ENCODE assay signal across 11 cellular contexts in the genomic region with DNA sequence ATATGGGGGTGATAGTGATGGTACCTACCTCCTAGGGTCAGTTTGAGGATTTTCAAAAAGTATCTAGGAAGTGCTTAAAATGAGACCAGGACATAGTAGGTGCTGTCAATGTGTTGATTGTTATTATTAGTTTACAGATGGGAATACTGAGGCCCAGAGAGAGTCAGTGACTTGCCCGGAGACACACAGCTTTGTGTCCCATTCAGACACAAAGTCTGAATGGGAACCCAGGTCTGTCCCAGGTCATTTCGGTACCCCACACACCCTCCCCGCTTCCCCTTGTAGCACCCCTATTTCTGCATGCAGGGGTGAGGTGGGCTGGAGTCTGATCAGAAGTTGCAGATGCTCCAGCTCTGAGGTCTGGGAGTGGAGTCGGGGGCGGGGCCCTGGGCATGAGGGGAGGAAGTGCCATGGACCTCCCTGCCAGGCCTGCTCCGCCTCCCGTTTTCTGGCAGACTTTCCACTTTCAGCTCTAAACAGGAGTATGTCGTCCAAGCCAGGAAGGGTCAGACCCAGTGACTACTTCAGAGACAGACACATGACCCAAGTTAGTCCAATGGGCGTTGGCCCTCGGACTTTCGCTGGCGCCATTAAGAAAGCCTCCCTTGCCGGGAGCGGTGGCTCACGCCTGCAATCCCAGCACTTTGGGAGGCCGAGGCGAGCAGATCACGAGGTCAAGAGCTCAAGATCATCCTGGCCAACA. TPM values are rescaled to one million over a fixed set of nuclear protein-coding genes. Genes with fewer than 3 reads are reported as not detected.
A peak's percentile ranks its signal among the peaks of the same experiment; 100 is the strongest.
DNase-seq lines count a peak whose midpoint lies in the region; ATAC-seq, FAIRE-seq and TF ChIP-seq lines count a peak whose summit lies in the region.
"Had no signal": no experiment of that assay in that cellular context is flagged by ENCODE, and none has a peak within 500 bp of the region (broad histone marks: within the 10 kb centered on the region; RNA-seq: fewer than 3 reads in every experiment).

No MANE protein-coding gene starts in this region.

- H3K27me3 Mint-ChIP-seq in natural killer cell treated with Interleukin-12 subunit alpha and Interleukin-12 subunit beta and Interleukin-15 and Interleukin-18, amount 100 ng/mL, for 72 hours, result peaks cover 7 to 8% of the 10 kb centered on the region in 2 donors
- H3K27me3 Mint-ChIP-seq in natural killer cell (ENCODE audit: low read depth in 2 of 2), result peaks cover 0 to 16% of the 10 kb centered on the region in 2 donors

- H3K4me3 ChIP-seq in aorta (ENCODE audit: low read length in 2 of 2) (no peak overlapping the region), small intestine (ENCODE audit: low read depth in 1 of 2, low read length in 2 of 2) (no peak overlapping the region)
- H3K4me3 ChIP-seq: BLaER1 had no signal

- H3K36me3 Mint-ChIP-seq in natural killer cell treated with Interleukin-12 subunit alpha and Interleukin-12 subunit beta and Interleukin-15 and Interleukin-18, amount 100 ng/mL, for 72 hours, result no peaks in the 10 kb centered on the region
- H3K36me3 Mint-ChIP-seq in natural killer cell, result no peaks in the 10 kb centered on the region

- H3K4me1 ChIP-seq in aorta (ENCODE audit: control insufficient read depth in 1 of 2, insufficient read depth in 2 of 2, low read length in 2 of 2) (no peaks in the 10 kb centered on the region), small intestine (ENCODE audit: control insufficient read depth in 2 of 2, insufficient read depth in 1 of 2, low read depth in 1 of 2, low read length in 1 of 2) (no peaks in the 10 kb centered on the region)

- DNase-seq in natural killer cell treated with Interleukin-12 subunit alpha and Interleukin-12 subunit beta and Interleukin-15 and Interleukin-18, amount 100 ng/mL, for 72 hours (ENCODE audit: low spot score), result no peak
- DNase-seq in natural killer cell (no peak), fibroblast of peridontal ligament (ENCODE audit: extremely low read depth) (peak; percentile 66), aorta (peak; percentile 91 to 92), NCI-H2227 (lab: John Stamatoyannopoulos, UW; ENCODE audit: unreplicated experiment) (no peak), small intestine (no peak)
- DNase-seq: activated CD8-positive, alpha-beta memory T cell treated with anti-CD3 and anti-CD28 coated beads for 24 hours; retina; RPMI8226 had no signal

- intact Hi-C loops in natural killer cell (cut with micrococcal nuclease), result no loop called here
- intact Hi-C loops in aorta (cut with DNase I), result no loop called here

- H3K27ac Mint-ChIP-seq in natural killer cell treated with Interleukin-12 subunit alpha and Interleukin-12 subunit beta and Interleukin-15 and Interleukin-18, amount 100 ng/mL, for 72 hours, result peak overlapping the region; percentile 22 to 24
- H3K27ac Mint-ChIP-seq in natural killer cell, result peak overlapping the region in 1 of 2 donors; percentile 48

- H3K27me3 ChIP-seq in aorta (ENCODE audit: control insufficient read depth in 1 of 2, insufficient read depth in 2 of 2, low read length in 1 of 2), result no peaks in the 10 kb centered on the region
- no peaks in the 10 kb centered on the region for H3K27me3 ChIP-seq in small intestine (ENCODE audit: control insufficient read depth in 2 of 2, insufficient read depth in 2 of 2, low read length in 2 of 2)
- H3K27me3 ChIP-seq: BLaER1 had no signal

- H3K36me3 ChIP-seq in aorta (ENCODE audit: control insufficient read depth in 1 of 2, insufficient read depth in 2 of 2, low read length in 1 of 2) (no peaks in the 10 kb centered on the region), small intestine (ENCODE audit: control insufficient read depth in 2 of 2, insufficient read depth in 2 of 2, low read length in 2 of 2) (no peaks in the 10 kb centered on the region)

- H3K9me3 ChIP-seq in aorta (ENCODE audit: control insufficient read depth, low read length), result no peaks in the 10 kb centered on the region
- H3K9me3 ChIP-seq in small intestine (ENCODE audit: control insufficient read depth, low read depth), result no peaks in the 10 kb centered on the region
- H3K9me3 ChIP-seq: BLaER1 had no signal

- WGBS in aorta, 2 donors, result 26 to 29% methylated on average over 18 of the region's 18 CpGs
- 73 to 84% (median 77%) methylated on average over 18 of the region's 18 CpGs for WGBS in small intestine, 3 donors

- no peaks in the 10 kb centered on the region for H3K9me3 Mint-ChIP-seq in natural killer cell treated with Interleukin-12 subunit alpha and Interleukin-12 subunit beta and Interleukin-15 and Interleukin-18, amount 100 ng/mL, for 72 hours
- H3K9me3 Mint-ChIP-seq in natural killer cell, result no peaks in the 10 kb centered on the region

- FAIRE-seq in small intestine (lab: Jason Lieb, UNC), result no peak
- FAIRE-seq: islet of Langerhans had no signal

- H3K27ac ChIP-seq in aorta (ENCODE audit: low read depth in 1 of 2, low read length in 2 of 2), result peak overlapping the region in 1 of 2 donors; percentile 19
- no peak overlapping the region for H3K27ac ChIP-seq in small intestine (ENCODE audit: low read depth in 1 of 2, low read length in 1 of 2)

- no peak for ATAC-seq in natural killer cell treated with Interleukin-12 subunit alpha and Interleukin-12 subunit beta and Interleukin-15 and Interleukin-18, amount 100 ng/mL, for 72 hours
- ATAC-seq in natural killer cell (no peak), aorta (ENCODE audit: low FRiP score) (peak; percentile 41)

- no peak for TF ChIP-seq CTCF in natural killer cell (IDR thresholded peaks at IDR 0.05)

- no peak overlapping the region for H3K4me3 Mint-ChIP-seq in natural killer cell treated with Interleukin-12 subunit alpha and Interleukin-12 subunit beta and Interleukin-15 and Interleukin-18, amount 100 ng/mL, for 72 hours
- H3K4me3 Mint-ChIP-seq in natural killer cell, result no peak overlapping the region

- peaks cover 36 to 42% of the 10 kb centered on the region in 2 donors for H3K4me1 Mint-ChIP-seq in natural killer cell treated with Interleukin-12 subunit alpha and Interleukin-12 subunit beta and Interleukin-15 and Interleukin-18, amount 100 ng/mL, for 72 hours (ENCODE audit: low read depth in 2 of 2)
- peaks cover 17 to 56% of the 10 kb centered on the region in 2 donors for H3K4me1 Mint-ChIP-seq in natural killer cell

RNA-seq across cellular contexts. Expression of gene DBN1, which starts 3.2 kb away (rescaled TPM):
- 10 to 100 TPM in 1 of 2 donors, 1 to 10 TPM in 1; 7.1 to 13.3 TPM for total RNA-seq in natural killer cell treated with Interleukin-12 subunit alpha and Interleukin-12 subunit beta and Interleukin-15 and Interleukin-18, amount 100 ng/mL, for 72 hours
- total RNA-seq in natural killer cell (10 to 100 TPM; 13.7 to 25.2 (median 15.0) TPM), aorta (100 to 1,000 TPM in 1 of 2 donors, 10 to 100 TPM in 1; 66.3 to 140 TPM)
- polyA plus RNA-seq in aorta (10 to 100 TPM; 23.7 to 68.9 TPM), small intestine (10 to 100 TPM in 1 of 3 donors, 1 to 10 TPM in 2; 1.6 to 32.0 (median 5.1) TPM)

RNA-seq across cellular contexts. Expression of gene PDLIM7, which starts 20.7 kb away (rescaled TPM):
- 10 to 100 TPM; 15.5 to 39.1 TPM for total RNA-seq in natural killer cell treated with Interleukin-12 subunit alpha and Interleukin-12 subunit beta and Interleukin-15 and Interleukin-18, amount 100 ng/mL, for 72 hours
- total RNA-seq in natural killer cell, result 10 to 100 TPM in 2 of 3 donors, 1 to 10 TPM in 1; 9.7 to 58.7 (median 14.7) TPM
- 100 to 1,000 TPM; 510 to 729 TPM for total RNA-seq in aorta
- 1,000 to 10,000 TPM in 1 of 2 donors, 100 to 1,000 TPM in 1; 184 to 1,248 TPM for polyA plus RNA-seq in aorta
- polyA plus RNA-seq in small intestine, result 10 to 100 TPM in 1 of 3 donors, 1 to 10 TPM in 2; 3.8 to 44.4 (median 8.9) TPM

RNA-seq across cellular contexts. Expression of gene PRR7, which starts 30.1 kb away (rescaled TPM):
- total RNA-seq in natural killer cell treated with Interleukin-12 subunit alpha and Interleukin-12 subunit beta and Interleukin-15 and Interleukin-18, amount 100 ng/mL, for 72 hours, result 1 to 10 TPM in 1 of 2 donors, under 1 TPM in 1; 0.83 to 2.6 TPM
- 10 to 100 TPM; 21.6 to 27.9 (median 23.3) TPM for total RNA-seq in natural killer cell
- total RNA-seq in aorta, result 1 to 10 TPM; 1.9 to 2.0 TPM
- under 1 TPM in 1 of 2 donors, not detected in 1; 0.74 TPM for polyA plus RNA-seq in aorta
- polyA plus RNA-seq in small intestine, result 1 to 10 TPM; 1.1 to 3.7 (median 3.0) TPM

RNA-seq across cellular contexts. Expression of gene DOK3, which starts 32.9 kb away (rescaled TPM):
- total RNA-seq in natural killer cell treated with Interleukin-12 subunit alpha and Interleukin-12 subunit beta and Interleukin-15 and Interleukin-18, amount 100 ng/mL, for 72 hours, result 10 to 100 TPM; 10.0 to 18.0 TPM
- total RNA-seq in natural killer cell, result 10 to 100 TPM in 1 of 3 donors, 1 to 10 TPM in 2; 3.5 to 19.8 (median 9.1) TPM
- 10 to 100 TPM; 15.0 to 21.6 TPM for total RNA-seq in aorta
- 1 to 10 TPM; 2.7 to 4.4 TPM for polyA plus RNA-seq in aorta
- polyA plus RNA-seq in small intestine, result 1 to 10 TPM; 3.1 to 6.0 (median 4.1) TPM

RNA-seq across cellular contexts. Expression of gene DDX41, which starts 40.1 kb away (rescaled TPM):
- 100 to 1,000 TPM; 162 to 168 TPM for total RNA-seq in natural killer cell treated with Interleukin-12 subunit alpha and Interleukin-12 subunit beta and Interleukin-15 and Interleukin-18, amount 100 ng/mL, for 72 hours
- total RNA-seq in natural killer cell (100 to 1,000 TPM in 1 of 3 donors, 10 to 100 TPM in 2; 66.6 to 106 (median 78.3) TPM), aorta (10 to 100 TPM; 45.0 to 54.9 TPM)
- polyA plus RNA-seq in aorta (10 to 100 TPM; 46.5 to 95.4 TPM), small intestine (10 to 100 TPM; 81.9 to 93.0 (median 82.3) TPM)

Comparison
In these comparisons a context has a peak if more than half of its experiments do, and no peak if none do; other contexts are left out.
1. RNA of gene PRR7, which starts 30.1 kb away (total RNA-seq): 21.6 to 27.9 TPM in natural killer cell; 0.83 to 2.6 TPM in natural killer cell treated with Interleukin-12 subunit alpha and Interleukin-12 subunit beta and Interleukin-15 and Interleukin-18, amount 100 ng/mL, for 72 hours and 1.9 to 2.0 TPM in aorta; every median in the first group is over 4 times any median in the second.
2. DNase-seq: peak in fibroblast of peridontal ligament (single experiment) and aorta (2 of 2); none in natural killer cell treated with Interleukin-12 subunit alpha and Interleukin-12 subunit beta and Interleukin-15 and Interleukin-18, amount 100 ng/mL, for 72 hours (single experiment), natural killer cell (single experiment), NCI-H2227 (single experiment) and small intestine (single experiment).
3. RNA of gene PDLIM7, which starts 20.7 kb away (total RNA-seq): 510 to 729 TPM in aorta; 15.5 to 39.1 TPM in natural killer cell treated with Interleukin-12 subunit alpha and Interleukin-12 subunit beta and Interleukin-15 and Interleukin-18, amount 100 ng/mL, for 72 hours and 9.7 to 58.7 TPM in natural killer cell; every median in the first group is over 4 times any median in the second.